Comparison of ENCODE assay signal across 11 cellular contexts in genomic region chr6:32107447-32107846, GRCh38. TPM values are rescaled to one million over a fixed set of nuclear protein-coding genes. Genes with fewer than 3 reads are reported as not detected.
A peak's percentile ranks its signal among the peaks of the same experiment; 100 is the strongest.
DNase-seq lines count a peak whose midpoint lies in the region; ATAC-seq, FAIRE-seq and TF ChIP-seq lines count a peak whose summit lies in the region.
"Had no signal": no experiment of that assay in that cellular context is flagged by ENCODE, and none has a peak within 500 bp of the region (broad histone marks: within the 10 kb centered on the region; RNA-seq: fewer than 3 reads in every experiment).

No MANE protein-coding gene starts in this region.

- peak; percentile 58 for DNase-seq in GM03348 (ENCODE audit: low spot score)
- no peak for DNase-seq in kidney
- DNase-seq in stomach = no peak
- DNase-seq in pancreas = no peak
- no peak for DNase-seq in lower leg skin (ENCODE audit: low spot score in 2 of 2)
- DNase-seq: activated CD4-positive, alpha-beta T cell treated with anti-CD3 and anti-CD28 coated beads, Interleukin-2, amount 10 ng/mL, durations not matched to agents 24 days and 14 days; activated naive CD4-positive, alpha-beta T cell treated with anti-CD3 and anti-CD28 coated beads, Interleukin-2, amount 10 ng/mL, durations not matched to agents 7 days and 5 days; NCI-H510A had no signal

- no peaks in the 10 kb centered on the region for H3K9me3 ChIP-seq in kidney (ENCODE audit: control insufficient read depth in 1 of 2, low read length in 2 of 2)
- H3K9me3 ChIP-seq in stomach = no peaks in the 10 kb centered on the region
- H3K9me3 ChIP-seq in pancreas = no peaks in the 10 kb centered on the region

- H3K4me1 ChIP-seq in kidney (ENCODE audit: control insufficient read depth in 1 of 2, insufficient read depth in 1 of 2, low read depth in 1 of 2, low read length in 2 of 2) = peaks cover 6 to 16% of the 10 kb centered on the region in 2 donors
- peaks cover 44 to 68% (median 56%) of the 10 kb centered on the region in 4 donors for H3K4me1 ChIP-seq in stomach
- H3K4me1 ChIP-seq in pancreas = peaks cover 0 to 5% (median 0%) of the 10 kb centered on the region in 3 donors

- FAIRE-seq in kidney (lab: Jason Lieb, UNC) (no peak), pancreas (lab: Jason Lieb, UNC) (no peak)

- H3K36me3 ChIP-seq in kidney (ENCODE audit: control insufficient read depth in 1 of 2, insufficient read depth in 2 of 2, low read length in 2 of 2) (no peaks in the 10 kb centered on the region), stomach (no peaks in the 10 kb centered on the region), pancreas (no peaks in the 10 kb centered on the region)

- TF ChIP-seq POLR2A in stomach (IDR thresholded peaks at IDR 0.05) (no peak), lower leg skin (IDR thresholded peaks at IDR 0.05) (no peak)

- H3K9ac ChIP-seq in kidney (ENCODE audit: low read length in 2 of 2) = peak overlapping the region in 1 of 2 donors; percentile 62

- H3K4me3 ChIP-seq in kidney (ENCODE audit: low read length in 2 of 2) (peak overlapping the region in 1 of 2 donors; percentile 25), stomach (peak overlapping the region in 2 of 4 donors; percentile 29 to 37), pancreas (no peak overlapping the region), lower leg skin (ENCODE audit: low read depth, poor library complexity, severe bottlenecking) (no peak overlapping the region)

- H3K27ac ChIP-seq in adipose tissue (ENCODE audit: low read depth, low read length) (peak overlapping the region; percentile 74), kidney (ENCODE audit: low read depth in 2 of 2, low read length in 2 of 2) (peak overlapping the region; percentile 40 to 63), stomach (peak overlapping the region in 4 of 5 donors; percentile 75 to 85 (median 79)), pancreas (no peak overlapping the region)

- intact Hi-C loops in kidney (cut with DNase I) (no loop called here), stomach (cut with DNase I; ENCODE audit: low total_unique reads) (no loop called here), pancreas (cut with DNase I) (no loop called here), lower leg skin (cut with DNase I; ENCODE audit: low total_unique reads) (no loop called here)

- no peak for TF ChIP-seq EP300 in stomach (IDR thresholded peaks at IDR 0.05)

- H3K27me3 ChIP-seq in stomach (peaks cover 0 to 5% (median 0%) of the 10 kb centered on the region in 3 donors), pancreas (no peaks in the 10 kb centered on the region)

- WGBS in adipose tissue, 3 donors = 58 to 73% (median 68%) methylated on average over 1 of the region's 1 CpG
- 63 to 78% (median 68%) methylated on average over 1 of the region's 1 CpG for WGBS in stomach, 5 donors
- 69 to 76% methylated on average over 1 of the region's 1 CpG for WGBS in pancreas, 2 donors
- 19 to 27% methylated on average over 1 of the region's 1 CpG for WGBS in lower leg skin, 2 donors

- TF ChIP-seq CTCF in kidney (IDR thresholded peaks at IDR 0.05; ENCODE audit: borderline replicate concordance, extremely low read depth, insufficient read depth) = no peak
- TF ChIP-seq CTCF in stomach (IDR thresholded peaks at IDR 0.05) = no peak
- TF ChIP-seq CTCF in pancreas (IDR thresholded peaks at IDR 0.05) = no peak
- no peak for TF ChIP-seq CTCF in lower leg skin (IDR thresholded peaks at IDR 0.05)

- ATAC-seq in GM21723 (IDR thresholded peaks at IDR 0.05; ENCODE audit: unreplicated experiment) = no peak
- ATAC-seq in HG03432 (IDR thresholded peaks at IDR 0.05; ENCODE audit: unreplicated experiment) = no peak
- no peak for ATAC-seq in pancreas

RNA-seq across cellular contexts. Expression of gene TNXB, which starts 1.7 kb away (rescaled TPM):
- polyA plus RNA-seq in adipose tissue (10 to 100 TPM in 2 of 3 donors, 1 to 10 TPM in 1; 5.3 to 65.0 (median 47.4) TPM), kidney (ENCODE audit: insufficient read depth, low read depth, low replicate concordance) (13.3 TPM), stomach (10 to 100 TPM; 15.1 to 17.7 (median 15.7) TPM), pancreas (10 to 100 TPM; 13.1 to 18.6 TPM)
- total RNA-seq in kidney (88.2 TPM), stomach (100 to 1,000 TPM in 1 of 5 donors, 10 to 100 TPM in 4; 43.8 to 408 (median 71.0) TPM), pancreas (10 to 100 TPM in 2 of 6 donors, 1 to 10 TPM in 4; 5.2 to 15.2 (median 7.1) TPM), lower leg skin (100 to 1,000 TPM in 1 of 4 donors, 10 to 100 TPM in 3; 24.9 to 155 (median 46.3) TPM)

RNA-seq across cellular contexts. Expression of gene ATF6B, which starts 20.6 kb away (rescaled TPM):
- 10 to 100 TPM; 36.8 to 53.4 (median 38.2) TPM for polyA plus RNA-seq in adipose tissue
- 104 TPM for total RNA-seq in kidney
- 40.3 TPM for polyA plus RNA-seq in kidney (ENCODE audit: insufficient read depth, low read depth, low replicate concordance)
- 100 to 1,000 TPM in 2 of 5 donors, 10 to 100 TPM in 3; 22.8 to 718 (median 73.3) TPM for total RNA-seq in stomach
- 10 to 100 TPM; 20.9 to 48.1 (median 24.4) TPM for polyA plus RNA-seq in stomach
- 10 to 100 TPM; 30.2 to 56.5 (median 36.3) TPM for total RNA-seq in pancreas
- polyA plus RNA-seq in pancreas = 10 to 100 TPM; 54.0 to 68.0 TPM
- 100 to 1,000 TPM in 1 of 4 donors, 10 to 100 TPM in 3; 46.8 to 102 (median 54.1) TPM for total RNA-seq in lower leg skin

RNA-seq across cellular contexts. Expression of gene FKBPL, which starts 22.6 kb away (rescaled TPM):
- polyA plus RNA-seq in adipose tissue (1 to 10 TPM; 3.3 to 5.0 (median 4.3) TPM), kidney (ENCODE audit: insufficient read depth, low read depth, low replicate concordance) (5.7 TPM), stomach (1 to 10 TPM; 2.7 to 9.6 (median 8.5) TPM), pancreas (1 to 10 TPM; 5.0 to 5.9 TPM)
- total RNA-seq in kidney (4.8 TPM), stomach (1 to 10 TPM in 2 of 5 donors, under 1 TPM in 1, not detected in 2; 0.45 to 3.3 (median 3.2) TPM), pancreas (1 to 10 TPM; 2.0 to 4.7 (median 3.3) TPM), lower leg skin (10 to 100 TPM in 1 of 4 donors, 1 to 10 TPM in 3; 5.8 to 12.5 (median 8.0) TPM)

RNA-seq across cellular contexts. Expression of gene PRRT1, which starts 44.3 kb away (rescaled TPM):
- 1 to 10 TPM in 2 of 3 donors, under 1 TPM in 1; 0.70 to 5.6 (median 1.4) TPM for polyA plus RNA-seq in adipose tissue
- 2.4 TPM for total RNA-seq in kidney
- 4.0 TPM for polyA plus RNA-seq in kidney (ENCODE audit: insufficient read depth, low read depth, low replicate concordance)
- under 1 TPM in 3 of 5 donors, not detected in 2; 0.18 to 0.87 (median 0.87) TPM for total RNA-seq in stomach
- 1 to 10 TPM; 1.9 to 6.0 (median 3.4) TPM for polyA plus RNA-seq in stomach
- under 1 TPM; 0.08 to 0.69 (median 0.37) TPM for total RNA-seq in pancreas
- polyA plus RNA-seq in pancreas = 1 to 10 TPM; 3.3 to 5.8 TPM
- 1 to 10 TPM in 2 of 4 donors, under 1 TPM in 2; 0.56 to 2.6 (median 0.94) TPM for total RNA-seq in lower leg skin

RNA-seq across cellular contexts. Expression of gene PPT2, which starts 46.5 kb away (rescaled TPM):
- 10 to 100 TPM in 2 of 3 donors, 1 to 10 TPM in 1; 6.3 to 18.5 (median 13.2) TPM for polyA plus RNA-seq in adipose tissue
- 23.0 TPM for total RNA-seq in kidney
- polyA plus RNA-seq in kidney (ENCODE audit: insufficient read depth, low read depth, low replicate concordance) = 20.3 TPM
- total RNA-seq in stomach = 10 to 100 TPM in 4 of 5 donors, 1 to 10 TPM in 1; 5.8 to 73.0 (median 35.7) TPM
- polyA plus RNA-seq in stomach = 10 to 100 TPM in 1 of 3 donors, 1 to 10 TPM in 2; 5.8 to 11.1 (median 7.9) TPM
- 10 to 100 TPM in 1 of 6 donors, 1 to 10 TPM in 5; 5.6 to 13.9 (median 8.0) TPM for total RNA-seq in pancreas
- 10 to 100 TPM in 1 of 2 donors, 1 to 10 TPM in 1; 9.2 to 12.2 TPM for polyA plus RNA-seq in pancreas
- total RNA-seq in lower leg skin = 100 to 1,000 TPM in 1 of 4 donors, 10 to 100 TPM in 3; 36.6 to 220 (median 56.9) TPM

Comparison
In these comparisons a context has a peak if more than half of its experiments do, and no peak if none do; other contexts are left out.
1. H3K27ac ChIP-seq: peak in adipose tissue (single experiment), kidney (2 of 2) and stomach (4 of 5); none in pancreas (0 of 4).